ENCODE assay signal across 19 cellular contexts in genomic region chr19:5217171-5217570, GRCh38.
A peak's percentile ranks its signal among the peaks of the same experiment; 100 is the strongest.
DNase-seq lines count a peak whose midpoint lies in the region; ATAC-seq, FAIRE-seq and TF ChIP-seq lines count a peak whose summit lies in the region.
"Had no signal": no experiment of that assay in that cellular context is flagged by ENCODE, and none has a peak within 500 bp of the region (broad histone marks: within the 10 kb centered on the region; RNA-seq: fewer than 3 reads in every experiment).

No MANE protein-coding gene starts in this region.

- WGBS in GM12878 (ENCODE audit: insufficient coverage, insufficient replicate concordance, low lambda C conversion rate, missing lambda C conversion rate), result 63% methylated on average over 4 of the region's 4 CpGs

- POLR2A ChIA-PET in HEK293 (lab: Yijun Ruan, JAX), result no interaction called here
- POLR2A ChIA-PET in GM12878 (lab: Charles Lee), result no interaction called here
- POLR2A ChIA-PET in A673 (lab: Charles Lee; ENCODE audit: low non-redundant PET), result no interaction called here

- TF ChIP-seq RAD21 in GM12878 (IDR thresholded peaks at IDR 0.05; ENCODE audit: insufficient read depth, low read depth, low read length), result no peak

- no peaks in the 10 kb centered on the region for H3K9me3 ChIP-seq in BLaER1
- H3K9me3 ChIP-seq in HEK293 (ENCODE audit: control insufficient read depth, insufficient read depth, low read depth, low read length), result no peaks in the 10 kb centered on the region
- H3K9me3 ChIP-seq in GM12878 (replicated peaks; ENCODE audit: control insufficient read depth, insufficient read depth, low read length), result no peaks in the 10 kb centered on the region
- H3K9me3 ChIP-seq in osteoblast (ENCODE audit: low read depth, low read length), result no peaks in the 10 kb centered on the region
- no peaks in the 10 kb centered on the region for H3K9me3 ChIP-seq in A673 (ENCODE audit: low read depth, low read length, poor library complexity, severe bottlenecking)
- H3K9me3 ChIP-seq: BE2C had no signal

- no peak for TF ChIP-seq EP300 in GM12878 (IDR thresholded peaks at IDR 0.05; ENCODE audit: borderline replicate concordance in 1 of 2, control insufficient read depth in 1 of 2, low read depth in 2 of 2, low read length in 2 of 2)

- CTCF ChIA-PET in HEK293 (lab: Yijun Ruan, JAX) (interaction anchor here (0.6 to 2.0 kb wide), 2 partner anchors 9 to 168 kb away, joined by 4 to 5 read pairs; no protein-coding TSS in a partner anchor), GM12878 (lab: Yijun Ruan, JAX) (no interaction called here), A673 (lab: Charles Lee) (no interaction called here)

- DNase-seq in GM12878 (ENCODE audit: low read depth, low spot score) (no peak), osteoblast (ENCODE audit: insufficient read length, low spot score, missing footprints) (peak; percentile 25), Right ventricle myocardium inferior (ENCODE audit: missing footprints) (no peak), A673 (ENCODE audit: low spot score) (no peak)
- no peak for DNase-seq in central memory CD4-positive, alpha-beta T cell
- DNase-seq: BE2C; CD4-positive, alpha-beta T cell; CD8-positive, alpha-beta memory T cell; DMS 273 treated with DMSO at 0.1 percent for 48 hours; DMS79; EL; GDM1; HCEC 1CT had no signal

- intact Hi-C loops in GM12878 (cut with micrococcal nuclease; ENCODE audit: unreplicated experiment) (no loop called here), Right ventricle myocardium inferior (cut with DNase I) (no loop called here), A673 (cut with micrococcal nuclease; ENCODE audit: unreplicated experiment) (no loop called here)

- SMC1A ChIA-PET in GM12878 (lab: Charles Lee; ENCODE audit: uncharacterized antibody, unreplicated experiment), result interaction anchor here (1.0 to 1.2 kb wide), 3 partner anchors 25 to 119 kb away, joined by 3 to 4 read pairs (median 4); no protein-coding TSS in a partner anchor

- H3K27me3 ChIP-seq in BLaER1 (no peaks in the 10 kb centered on the region), GM12878 (replicated peaks in 1 of 2; ENCODE audit: control insufficient read depth in 2 of 2, insufficient read depth in 2 of 2, low read length in 1 of 2) (no peaks in the 10 kb centered on the region), osteoblast (ENCODE audit: insufficient read depth, low read length) (no peaks in the 10 kb centered on the region), A673 (replicated peaks; ENCODE audit: insufficient read depth, low read depth, low read length, poor library complexity) (no peaks in the 10 kb centered on the region)
- H3K27me3 ChIP-seq: BE2C had no signal

- BruUV-seq in GM12878 (replicated peaks; lab: Mats Ljungman, UMichigan) (no TSS peak), A673 (replicated peaks; lab: Mats Ljungman, UMichigan) (no TSS peak)

- H3K4me2 ChIP-seq in BLaER1, result peak overlapping the region; percentile 91
- H3K4me2 ChIP-seq in GM12878 (ENCODE audit: control insufficient read depth, insufficient read depth), result peak overlapping the region; percentile 74; the same call in 1 of the 2 replicates
- H3K4me2 ChIP-seq in osteoblast (ENCODE audit: insufficient read depth, low read length), result no peak overlapping the region

- H3K36me3 ChIP-seq in BLaER1 (peaks cover 94% of the 10 kb centered on the region), HEK293 (ENCODE audit: control insufficient read depth in 2 of 2, insufficient read depth in 1 of 2, low read length in 2 of 2) (peaks cover 4 to 92% of the 10 kb centered on the region in 2 experiments; a peak in 2 of 3 replicates), GM12878 (ENCODE audit: control insufficient read depth in 2 of 2, insufficient read depth in 2 of 2, low read length in 1 of 2) (no peaks in the 10 kb centered on the region), osteoblast (ENCODE audit: insufficient read depth, low read length) (peaks cover 85% of the 10 kb centered on the region), A673 (ENCODE audit: insufficient read depth, low read length, poor library complexity, severe bottlenecking) (peaks cover 95% of the 10 kb centered on the region)

- H3K79me2 ChIP-seq in GM12878 (ENCODE audit: control insufficient read depth, insufficient read depth, low read length) (no peaks in the 10 kb centered on the region), osteoblast (ENCODE audit: insufficient read depth, low read length) (no peaks in the 10 kb centered on the region)

- H3K9ac ChIP-seq in BLaER1, result no peak overlapping the region
- no peak overlapping the region for H3K9ac ChIP-seq in GM12878 (ENCODE audit: control insufficient read depth, insufficient read depth, low read length)
- H3K9ac ChIP-seq: GM23248 had no signal

- no peak overlapping the region for H2AFZ ChIP-seq in GM12878 (ENCODE audit: control insufficient read depth, low read depth, low read length)
- H2AFZ ChIP-seq in osteoblast (ENCODE audit: low read length), result no peak overlapping the region
- H2AFZ ChIP-seq: GM23248 had no signal

- H3K4me1 ChIP-seq in BLaER1, result peaks cover 19% of the 10 kb centered on the region
- H3K4me1 ChIP-seq in HEK293 (ENCODE audit: control insufficient read depth, insufficient read depth, low read length), result no peaks in the 10 kb centered on the region
- peaks cover 10% of the 10 kb centered on the region for H3K4me1 ChIP-seq in GM12878 (ENCODE audit: control insufficient read depth, insufficient read depth, low read length)
- no peaks in the 10 kb centered on the region for H3K4me1 ChIP-seq in osteoblast (ENCODE audit: insufficient read depth, low read length)
- no peaks in the 10 kb centered on the region for H3K4me1 ChIP-seq in A673 (ENCODE audit: insufficient read depth, low read length, poor library complexity, severe bottlenecking)
- H3K4me1 ChIP-seq: BE2C had no signal

- FAIRE-seq in GM12878 (lab: Jason Lieb, UNC), result no peak
- FAIRE-seq: D721Med, H1 had no signal

- in situ Hi-C loops in GM12878 (cut with MboI), result no loop called here

- RAD21 ChIA-PET in GM12878 (lab: Charles Lee; ENCODE audit: unreplicated experiment), result interaction anchor here (1.3 to 2.0 kb wide), 2 partner anchors 105 to 118 kb away, joined by 4 read pairs; no protein-coding TSS in a partner anchor

- H4K20me1 ChIP-seq in BLaER1, result no peaks in the 10 kb centered on the region
- H4K20me1 ChIP-seq in GM12878 (ENCODE audit: control insufficient read depth, insufficient read depth), result no peaks in the 10 kb centered on the region
- peaks cover 3% of the 10 kb centered on the region for H4K20me1 ChIP-seq in osteoblast (ENCODE audit: insufficient read depth, low read length)

- TF ChIP-seq CTCF in HEK293 (tag by site-specific recombination; IDR thresholded peaks at IDR 0.05) (no peak), GM12878 (IDR thresholded peaks at IDR 0.05 in 2 of 3, conservative IDR thresholded peaks at IDR 0.05 in 1 of 3; ENCODE audit: control insufficient read depth in 2 of 3, extremely low read depth in 1 of 3, insufficient read depth in 1 of 3, low read depth in 3 of 3, low read length in 3 of 3) (no peak), osteoblast (IDR thresholded peaks at IDR 0.05; ENCODE audit: extremely low read depth, low read depth, low read length) (no peak), A673 (conservative IDR thresholded peaks at IDR 0.05; ENCODE audit: low read depth, low read length) (no peak)

- H3K27ac ChIP-seq in BLaER1, result peak overlapping the region; percentile 68
- H3K27ac ChIP-seq in HEK293 (ENCODE audit: extremely low read depth, low read depth, low read length), result no peak overlapping the region
- no peak overlapping the region for H3K27ac ChIP-seq in GM12878 (ENCODE audit: control insufficient read depth, insufficient read depth)
- no peak overlapping the region for H3K27ac ChIP-seq in osteoblast (ENCODE audit: low read depth, low read length)
- no peak overlapping the region for H3K27ac ChIP-seq in A673 (ENCODE audit: low read depth, low read length, poor library complexity, severe bottlenecking)
- H3K27ac ChIP-seq: GM23248 had no signal

- TF ChIP-seq POLR2A in GM12878 (IDR thresholded peaks at IDR 0.05; ENCODE audit: low read depth, low read length), result no peak

- ATAC-seq in GM12878 (no peak), Right ventricle myocardium inferior (no peak), GM18867 (IDR thresholded peaks at IDR 0.05; ENCODE audit: unreplicated experiment) (no peak)

- H3K4me3 ChIP-seq in BLaER1, result no peak overlapping the region
- no peak overlapping the region for H3K4me3 ChIP-seq in HEK293 (ENCODE audit: low read depth, low read length)
- no peak overlapping the region for H3K4me3 ChIP-seq in GM12878
- H3K4me3 ChIP-seq in osteoblast (ENCODE audit: insufficient read depth, low read length), result no peak overlapping the region
- no peak overlapping the region for H3K4me3 ChIP-seq in A673 (ENCODE audit: low read depth, low read length, poor library complexity, severe bottlenecking)
- H3K4me3 ChIP-seq: GM23248 had no signal

TF ChIP-seq in HEK293, 187 proteins besides CTCF, POLR2A, EP300 and RAD21:
- TF ChIP-seq KLF1 (tag by site-specific recombination; IDR thresholded peaks at IDR 0.05) (no peak), ZSCAN30 (tag by site-specific recombination; IDR thresholded peaks at IDR 0.05) (peak; percentile 99)

TF ChIP-seq in GM12878, 131 proteins besides CTCF, POLR2A, EP300 and RAD21:
- TF ChIP-seq MAX (IDR thresholded peaks at IDR 0.05; ENCODE audit: low read depth, low read length) (no peak), RAD51 (IDR thresholded peaks at IDR 0.05) (no peak), SRF (IDR thresholded peaks at IDR 0.05; ENCODE audit: low read depth in 2 of 2, low read length in 2 of 2) (no peak), HCFC1 (IDR thresholded peaks at IDR 0.05; ENCODE audit: low read length) (no peak), HDGF (IDR thresholded peaks at IDR 0.05) (no peak), ZNF622 (IDR thresholded peaks at IDR 0.05) (no peak)
